In the genomic region with DNA sequence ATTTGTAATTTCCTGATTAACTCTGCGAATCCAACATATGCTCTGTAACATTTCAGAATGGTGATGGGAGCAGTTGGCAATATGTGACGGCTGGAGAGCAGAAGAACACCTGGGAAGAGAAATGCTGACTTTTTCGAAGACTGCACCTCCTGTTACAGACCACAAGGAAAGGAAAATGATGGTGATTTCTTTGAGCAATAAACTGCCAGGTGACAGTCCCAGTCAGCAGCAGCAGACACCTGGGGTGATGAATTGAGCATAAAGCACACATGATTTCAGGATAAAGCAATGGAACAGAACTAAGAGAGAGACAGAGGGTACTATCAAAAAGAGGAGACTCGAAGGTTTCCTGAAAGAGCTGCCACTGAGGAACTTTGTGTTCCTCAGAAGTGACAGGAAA, we compare ENCODE assay signal across 22 cellular contexts.
"Had no signal": no experiment of that assay in that cellular context is flagged by ENCODE, and none has a peak within 500 bp of the region (broad histone marks: within the 10 kb centered on the region; RNA-seq: fewer than 3 reads in every experiment).

No MANE protein-coding gene starts in this region.

- H3K4me3 ChIP-seq: ascending aorta, cardiac muscle cell, coronary artery, dorsolateral prefrontal cortex, tibial nerve had no signal

- DNase-seq: activated CD4-positive, alpha-beta T cell treated with anti-CD3 and anti-CD28 coated beads for 4 hours; activated CD4-positive, alpha-beta T cell treated with anti-CD3 and anti-CD28 coated beads, Interleukin-2, amount 50 U/mL, for 4 hours; activated CD8-positive, alpha-beta memory T cell treated with anti-CD3 and anti-CD28 coated beads for 24 hours; activated effector memory CD4-positive, alpha-beta T cell treated with Interleukin-2 at 50 U/mL for 16 hours; activated naive CD4-positive, alpha-beta T cell treated with anti-CD3 and anti-CD28 coated beads, Interleukin-2, amount 10 ng/mL, durations not matched to agents 7 days and 5 days; activated naive CD8-positive, alpha-beta T cell treated with anti-CD3 and anti-CD28 coated beads, Interleukin-2, amount 10 ng/mL, durations not matched to agents 7 days and 5 days; dorsolateral prefrontal cortex; effector memory CD4-positive, alpha-beta T cell; islet precursor cell; left ventricle myocardium superior; naive thymus-derived CD8-positive, alpha-beta T cell; posterior cingulate gyrus; right cardiac atrium; stimulated activated CD4-positive, alpha-beta T cell treated with anti-CD3 and anti-CD28 coated beads, Interleukin-15, amount 100 ng/mL, for 24 hours; stimulated activated naive CD4-positive, alpha-beta T cell treated with Interleukin-2 at 50 U/mL for 16 hours had no signal

- H3K4me1 Mint-ChIP-seq: activated naive CD4-positive, alpha-beta T cell treated with anti-CD3 and anti-CD28 coated beads, Interleukin-2, amount 10 ng/mL, durations not matched to agents 7 days and 5 days; activated naive CD8-positive, alpha-beta T cell treated with anti-CD3 and anti-CD28 coated beads, Interleukin-2, amount 10 ng/mL, durations not matched to agents 7 days and 5 days; mesothelial cell of epicardium; naive thymus-derived CD8-positive, alpha-beta T cell had no signal

- FAIRE-seq: frontal cortex had no signal

- H3K27ac ChIP-seq: ascending aorta, cardiac muscle cell, coronary artery, dorsolateral prefrontal cortex, tibial nerve had no signal

- H3K27me3 Mint-ChIP-seq: activated naive CD4-positive, alpha-beta T cell treated with anti-CD3 and anti-CD28 coated beads, Interleukin-2, amount 10 ng/mL, durations not matched to agents 7 days and 5 days; activated naive CD8-positive, alpha-beta T cell treated with anti-CD3 and anti-CD28 coated beads, Interleukin-2, amount 10 ng/mL, durations not matched to agents 7 days and 5 days; brain; naive thymus-derived CD8-positive, alpha-beta T cell had no signal

- H3K4me1 ChIP-seq: ascending aorta, tibial nerve had no signal

- H3K4me3 Mint-ChIP-seq: activated naive CD4-positive, alpha-beta T cell treated with anti-CD3 and anti-CD28 coated beads, Interleukin-2, amount 10 ng/mL, durations not matched to agents 7 days and 5 days; activated naive CD8-positive, alpha-beta T cell treated with anti-CD3 and anti-CD28 coated beads, Interleukin-2, amount 10 ng/mL, durations not matched to agents 7 days and 5 days; brain; mesothelial cell of epicardium; naive thymus-derived CD8-positive, alpha-beta T cell had no signal

- H3K36me3 ChIP-seq: ascending aorta, cardiac muscle cell, tibial nerve had no signal

- H3K27me3 ChIP-seq: ascending aorta, cardiac muscle cell, dorsolateral prefrontal cortex, tibial nerve had no signal

- H3K36me3 Mint-ChIP-seq: activated naive CD4-positive, alpha-beta T cell treated with anti-CD3 and anti-CD28 coated beads, Interleukin-2, amount 10 ng/mL, durations not matched to agents 7 days and 5 days; activated naive CD8-positive, alpha-beta T cell treated with anti-CD3 and anti-CD28 coated beads, Interleukin-2, amount 10 ng/mL, durations not matched to agents 7 days and 5 days; brain; mesothelial cell of epicardium; naive thymus-derived CD8-positive, alpha-beta T cell had no signal

- H3K27ac Mint-ChIP-seq: activated naive CD4-positive, alpha-beta T cell treated with anti-CD3 and anti-CD28 coated beads, Interleukin-2, amount 10 ng/mL, durations not matched to agents 7 days and 5 days; activated naive CD8-positive, alpha-beta T cell treated with anti-CD3 and anti-CD28 coated beads, Interleukin-2, amount 10 ng/mL, durations not matched to agents 7 days and 5 days; brain; mesothelial cell of epicardium; naive thymus-derived CD8-positive, alpha-beta T cell had no signal

- H3K9me3 ChIP-seq: ascending aorta, tibial nerve had no signal
